6 cellular contexts compared by ENCODE assay signal in genomic region chr3:69527498-69527897, GRCh38.
"Had no signal": no experiment of that assay in that cellular context is flagged by ENCODE, and none has a peak within 500 bp of the region (broad histone marks: within the 10 kb centered on the region; RNA-seq: fewer than 3 reads in every experiment).

No MANE protein-coding gene starts in this region.

- ATAC-seq: HepG2, K562 had no signal

- H3K4me3 ChIP-seq: K562 had no signal

- H3K27ac Mint-ChIP-seq: IgD-negative memory B cell had no signal

- H3K27ac ChIP-seq: HL-60 had no signal

- H3K4me3 Mint-ChIP-seq: IgD-negative memory B cell had no signal

- H3K27me3 Mint-ChIP-seq: IgD-negative memory B cell had no signal

- DNase-seq: IMR-90, KBM-7 had no signal
